Comparison of ENCODE assay signal across 16 cellular contexts in the genomic region with DNA sequence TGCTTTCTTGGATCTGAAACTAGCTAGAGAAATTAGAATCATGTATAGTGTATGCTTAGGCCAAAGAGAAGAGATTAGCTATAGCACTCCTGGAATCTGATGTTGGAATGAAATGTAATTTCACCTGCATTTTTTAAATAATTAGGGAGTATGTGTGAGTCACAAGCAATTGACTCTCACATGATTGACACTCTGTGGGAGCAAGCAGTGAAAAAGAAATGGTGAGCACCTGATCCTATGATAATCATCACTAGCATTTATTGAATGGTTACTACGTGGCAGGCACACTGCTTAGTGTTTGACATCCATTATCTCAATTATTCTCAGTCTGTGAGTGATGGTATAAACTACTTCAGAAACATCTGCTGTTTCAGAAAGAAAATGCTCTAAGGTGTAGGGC.
DNase-seq lines count a peak whose midpoint lies in the region; ATAC-seq and TF ChIP-seq lines count a peak whose summit lies in the region.
"Had no signal": no experiment of that assay in that cellular context is flagged by ENCODE, and none has a peak within 500 bp of the region (broad histone marks: within the 10 kb centered on the region; RNA-seq: fewer than 3 reads in every experiment).

No MANE protein-coding gene starts in this region.

- no peak overlapping the region for H3K4me3 Mint-ChIP-seq in Caco-2 (ENCODE audit: unreplicated experiment)

- peaks cover 20% of the 10 kb centered on the region for H3F3A ChIP-seq in neural cell (ENCODE audit: insufficient read depth, low read length, poor library complexity, severe bottlenecking)

- POLR2A ChIA-PET in Caco-2 (lab: Charles Lee): no interaction called here

- peak overlapping the region; percentile 20 for H3K4me2 ChIP-seq in neural cell (ENCODE audit: low read length)
- H3K4me2 ChIP-seq: PC-9 had no signal

- no peaks in the 10 kb centered on the region for H3K27me3 Mint-ChIP-seq in Caco-2 (ENCODE audit: insufficient read depth, unreplicated experiment)

- no peaks in the 10 kb centered on the region for H3K36me3 Mint-ChIP-seq in Caco-2 (ENCODE audit: insufficient read depth, unreplicated experiment)

- TF ChIP-seq CTCF in Caco-2 (IDR thresholded peaks at IDR 0.05; ENCODE audit: insufficient read depth in 1 of 2, low read depth in 1 of 2, low read length in 1 of 2, severe bottlenecking in 1 of 2, unreplicated experiment in 1 of 2) (no peak), neural cell (IDR thresholded peaks at IDR 0.05; ENCODE audit: poor library complexity, severe bottlenecking) (no peak), thyroid gland (IDR thresholded peaks at IDR 0.05) (no peak)

- H3K4me1 ChIP-seq in Caco-2 (peaks cover 33% of the 10 kb centered on the region), adipocyte (ENCODE audit: control insufficient read depth, insufficient read depth, low read length) (peaks cover 30% of the 10 kb centered on the region), thyroid gland (no peaks in the 10 kb centered on the region)

- no peak overlapping the region for H2AFZ ChIP-seq in neural cell (ENCODE audit: low read depth, low read length)
- H2AFZ ChIP-seq: PC-9 had no signal

- DNase-seq in Caco-2 (no peak), NCI-H1436 treated with DMSO at 0.1 percent for 48 hours (lab: John Stamatoyannopoulos, UW) (peak; percentile 80), adipocyte (ENCODE audit: low read depth) (no peak), thyroid gland (no peak)
- DNase-seq in central memory CD4-positive, alpha-beta T cell: no peak
- DNase-seq: H7, IMR-90, MV-4-11, NCI-H2029, PC-9, T-helper 1 cell had no signal

- no peaks in the 10 kb centered on the region for H3K9me3 ChIP-seq in Caco-2
- no peaks in the 10 kb centered on the region for H3K9me3 ChIP-seq in adipocyte (ENCODE audit: control insufficient read depth, low read length)
- H3K9me3 ChIP-seq in neural cell (ENCODE audit: low read length): no peaks in the 10 kb centered on the region
- no peaks in the 10 kb centered on the region for H3K9me3 ChIP-seq in thyroid gland

- BruUV-seq in Caco-2 (replicated peaks; lab: Mats Ljungman, UMichigan): no TSS peak

- TF ChIP-seq POLR2A in thyroid gland (IDR thresholded peaks at IDR 0.05): no peak

- H4K20me1 ChIP-seq in neural cell (ENCODE audit: insufficient read depth): no peaks in the 10 kb centered on the region

- no peaks in the 10 kb centered on the region for H3K9me2 ChIP-seq in neural cell (ENCODE audit: insufficient read depth, low read length)

- WGBS in thyroid gland, 2 donors: 76 to 88% methylated on average over 1 of the region's 1 CpG

- no peak for ATAC-seq in HG03159 (IDR thresholded peaks at IDR 0.05; ENCODE audit: unreplicated experiment)
- no peak for ATAC-seq in HG03045 (IDR thresholded peaks at IDR 0.05; ENCODE audit: unreplicated experiment)

- intact Hi-C loops in Caco-2 (cut with micrococcal nuclease; ENCODE audit: unreplicated experiment) (no loop called here), thyroid gland (cut with DNase I) (no loop called here)

- CTCF ChIA-PET in Caco-2 (lab: Charles Lee): no interaction called here

- H3K36me3 ChIP-seq in Caco-2 (ENCODE audit: control insufficient read depth, insufficient read depth, low read length) (no peaks in the 10 kb centered on the region), adipocyte (ENCODE audit: control insufficient read depth, insufficient read depth, low read length, severe bottlenecking) (no peaks in the 10 kb centered on the region), neural cell (ENCODE audit: insufficient read depth, low read length) (no peaks in the 10 kb centered on the region), thyroid gland (no peaks in the 10 kb centered on the region)

- TF ChIP-seq RAD21 in neural cell (conservative IDR thresholded peaks at IDR 0.05): peak; percentile 52

- peak overlapping the region; percentile 27 for H3K9ac ChIP-seq in adipocyte (ENCODE audit: low read length)
- H3K9ac ChIP-seq in neural cell (ENCODE audit: low read length): peak overlapping the region; percentile 37

- no peaks in the 10 kb centered on the region for H3K79me2 ChIP-seq in neural cell (replicated peaks; ENCODE audit: insufficient read depth, low read length)

- no peak overlapping the region for H3K4me3 ChIP-seq in Caco-2 (ENCODE audit: low read depth, low read length)
- H3K4me3 ChIP-seq in adipocyte (ENCODE audit: low read length): peak overlapping the region; percentile 0
- no peak overlapping the region for H3K4me3 ChIP-seq in neural cell (ENCODE audit: low read length)
- no peak overlapping the region for H3K4me3 ChIP-seq in thyroid gland (replicated peaks in 1 of 3)
- H3K4me3 ChIP-seq: PC-9, SK-N-MC had no signal

- H3K27ac Mint-ChIP-seq in Caco-2 (ENCODE audit: unreplicated experiment): peak overlapping the region; percentile 51

- H3K27ac ChIP-seq in neural cell (ENCODE audit: low read length) (peak overlapping the region; percentile 86), thyroid gland (no peak overlapping the region)
- H3K27ac ChIP-seq: C4-2B, PC-9, SK-N-MC had no signal

- H3K9me3 Mint-ChIP-seq in Caco-2 (ENCODE audit: unreplicated experiment): no peaks in the 10 kb centered on the region

- peaks cover 28% of the 10 kb centered on the region for H3K4me1 Mint-ChIP-seq in Caco-2 (ENCODE audit: low read depth, unreplicated experiment)

- no peaks in the 10 kb centered on the region for H3K27me3 ChIP-seq in Caco-2 (replicated peaks; ENCODE audit: control insufficient read depth, insufficient read depth, low read length)
- H3K27me3 ChIP-seq in adipocyte (replicated peaks; ENCODE audit: control insufficient read depth, insufficient read depth, low read length): no peaks in the 10 kb centered on the region
- H3K27me3 ChIP-seq in neural cell (ENCODE audit: insufficient read depth, low read depth, low read length): no peaks in the 10 kb centered on the region
- no peaks in the 10 kb centered on the region for H3K27me3 ChIP-seq in thyroid gland

- peak; percentile 93 for TF ChIP-seq EP300 in neural cell (conservative IDR thresholded peaks at IDR 0.05; ENCODE audit: poor library complexity, severe bottlenecking)

TF ChIP-seq in neural cell, 6 proteins besides CTCF, POLR2A, EP300 and RAD21:
- TF ChIP-seq POLR2AphosphoS5 (IDR thresholded peaks at IDR 0.05) (peak; percentile 93), MXI1 (conservative IDR thresholded peaks at IDR 0.05; ENCODE audit: poor library complexity, severe bottlenecking) (no peak), REST (IDR thresholded peaks at IDR 0.05; ENCODE audit: borderline replicate concordance) (peak; percentile 80), EZH2 (IDR thresholded peaks at IDR 0.05; ENCODE audit: borderline replicate concordance, insufficient read depth, low read length, poor library complexity, severe bottlenecking) (no peak), SMC3 (conservative IDR thresholded peaks at IDR 0.05; ENCODE audit: poor library complexity) (peak; percentile 20), TAF1 (IDR thresholded peaks at IDR 0.05; ENCODE audit: low read depth) (no peak)
TF ChIP-seq in neural cell: peak in this region for 3.
